Comparison of ENCODE assay signal across 8 cellular contexts in the genomic region with DNA sequence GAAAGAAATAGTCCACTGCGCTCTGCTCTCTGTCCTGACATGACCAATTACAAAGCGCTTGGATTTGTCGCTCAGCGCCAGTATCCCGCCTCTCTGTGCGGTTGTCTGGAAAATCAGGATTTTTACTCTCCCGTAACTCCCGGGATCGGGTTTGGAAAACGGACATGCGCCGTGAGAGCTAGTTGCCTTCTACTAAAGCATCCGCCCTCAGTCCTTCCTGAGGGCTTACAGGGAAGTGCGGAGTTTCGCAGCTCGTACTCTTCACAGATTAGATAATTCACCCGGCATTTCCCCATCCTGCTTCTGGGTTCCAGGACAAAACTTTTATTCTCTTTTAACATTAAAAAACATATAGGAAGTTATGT. TPM values are rescaled to one million over a fixed set of nuclear protein-coding genes. Genes with fewer than 3 reads are reported as not detected.
DNase-seq lines count a peak whose midpoint lies in the region; ATAC-seq and TF ChIP-seq lines count a peak whose summit lies in the region.

No MANE protein-coding gene starts in this region.

- H3K4me1 ChIP-seq in ovary (ENCODE audit: insufficient read depth): peaks cover 7% of the 10 kb centered on the region
- peaks cover 15 to 22% of the 10 kb centered on the region in 2 donors for H3K4me1 ChIP-seq in thyroid gland

- TF ChIP-seq POLR2A in ovary (IDR thresholded peaks at IDR 0.05) (peak; percentile 91), thyroid gland (IDR thresholded peaks at IDR 0.05) (peak; percentile 49 to 81)

- DNase-seq in GM06990 (ENCODE audit: extremely low read depth, insufficient read length): peak; percentile 79
- DNase-seq in NCI-H1092 (lab: John Stamatoyannopoulos, UW): peak; percentile 99
- DNase-seq in SKM-1 (lab: John Stamatoyannopoulos, UW; ENCODE audit: unreplicated experiment): peak; percentile 55
- DNase-seq in activated naive CD8-positive, alpha-beta T cell treated with anti-CD3 and anti-CD28 coated beads, Interleukin-2, amount 50 U/mL, for 16 hours (ENCODE audit: low read depth, low spot score): peak; percentile 48
- DNase-seq in Right ventricle myocardium superior: peak; percentile 91
- peak; percentile 90 to 95 (median 92) for DNase-seq in ovary
- DNase-seq in thyroid gland: peak; percentile 92 to 94

- intact Hi-C loops in Right ventricle myocardium superior (cut with DNase I): no loop called here
- intact Hi-C loops in ovary (cut with DNase I): loop anchor here in 1 of 4 donors (5.0 to 10.0 kb wide), 2 partner anchors 217 to 240 kb away; partner anchors contain the start of genes JAG1 and SNAP25
- intact Hi-C loops in thyroid gland (cut with DNase I): loop anchor here (10.0 kb wide), 1 partner anchor 240 kb away; the partner anchor contains the start of gene JAG1

- H3K9me3 ChIP-seq in ovary: no peaks in the 10 kb centered on the region
- H3K9me3 ChIP-seq in thyroid gland: no peaks in the 10 kb centered on the region

- TF ChIP-seq CTCF in GM06990 (IDR thresholded peaks at IDR 0.05; ENCODE audit: insufficient read depth, low read length, poor library complexity, severe bottlenecking): no peak
- TF ChIP-seq CTCF in ovary (IDR thresholded peaks at IDR 0.05): no peak
- TF ChIP-seq CTCF in thyroid gland (IDR thresholded peaks at IDR 0.05): no peak

- H3K27me3 ChIP-seq in GM06990 (replicated peaks; ENCODE audit: control insufficient read depth, insufficient read depth, low read length): no peaks in the 10 kb centered on the region
- no peaks in the 10 kb centered on the region for H3K27me3 ChIP-seq in ovary
- H3K27me3 ChIP-seq in thyroid gland: no peaks in the 10 kb centered on the region

- H3K4me3 ChIP-seq in GM06990 (replicated peaks; ENCODE audit: low read depth, low read length) (peak overlapping the region; percentile 84), ovary (peak overlapping the region; percentile 54), thyroid gland (replicated peaks in 1 of 3) (peak overlapping the region; percentile 80 to 81 (median 81))

- 0% methylated on average over 17 of the region's 17 CpGs for WGBS in ovary, 3 donors
- 0 to 1% methylated on average over 17 of the region's 17 CpGs for WGBS in thyroid gland, 2 donors

- peak overlapping the region; percentile 78 to 83 for H3K27ac ChIP-seq in ovary
- H3K27ac ChIP-seq in thyroid gland: peak overlapping the region; percentile 82 to 94 (median 90)

- no peaks in the 10 kb centered on the region for H3K36me3 ChIP-seq in GM06990 (ENCODE audit: control insufficient read depth, insufficient read depth, low read length)
- H3K36me3 ChIP-seq in ovary: no peaks in the 10 kb centered on the region
- no peaks in the 10 kb centered on the region for H3K36me3 ChIP-seq in thyroid gland

- peak; percentile 41 for ATAC-seq in HG02588 (IDR thresholded peaks at IDR 0.05; ENCODE audit: unreplicated experiment)
- ATAC-seq in Right ventricle myocardium superior (ENCODE audit: poor library complexity): peak; percentile 96

- TF ChIP-seq EP300 in ovary (IDR thresholded peaks at IDR 0.05): no peak

RNA-seq across cellular contexts. Expression of gene MKKS, which starts 0.4 kb away (rescaled TPM):
- 27.2 TPM for total RNA-seq in Right ventricle myocardium superior
- total RNA-seq in ovary: 10 to 100 TPM in 5 of 7 donors, 1 to 10 TPM in 2; 7.7 to 15.9 (median 15.0) TPM
- polyA plus RNA-seq in ovary: 10 to 100 TPM; 14.9 to 21.9 TPM
- 10 to 100 TPM; 19.3 to 27.8 (median 24.1) TPM for total RNA-seq in thyroid gland

RNA-seq across cellular contexts. Expression of gene SLX4IP, which starts 0.7 kb away (rescaled TPM):
- total RNA-seq in Right ventricle myocardium superior: 2.6 TPM
- total RNA-seq in ovary: 1 to 10 TPM; 1.7 to 5.1 (median 3.0) TPM
- 1 to 10 TPM in 1 of 2 donors, under 1 TPM in 1; 0.98 to 2.8 TPM for polyA plus RNA-seq in ovary
- total RNA-seq in thyroid gland: 1 to 10 TPM; 6.3 to 8.3 (median 7.4) TPM

Comparison
In these comparisons a context has a peak if more than half of its experiments do, and no peak if none do; other contexts are left out.
1. Peak in every context shown above with its lines: DNase-seq, ATAC-seq, H3K4me3 ChIP-seq and H3K27ac ChIP-seq.
2. DNase-seq: peak in every context shown above with its lines; median percentile 99 in NCI-H1092; 93 in thyroid gland; 92 in ovary; 91 in Right ventricle myocardium superior; 79 in GM06990; 55 in SKM-1; 48 in activated naive CD8-positive, alpha-beta T cell treated with anti-CD3 and anti-CD28 coated beads, Interleukin-2, amount 50 U/mL, for 16 hours.